In genomic region chr13:93226623-93227279, GRCh38 we compare ENCODE assay signal across 1 cellular context.
TF ChIP-seq lines count a peak whose summit lies in the region.

GPC6 (plus strand) TSS chr13:93226807.

TF ChIP-seq in HepG2, 621 proteins besides CTCF, POLR2A, EP300 and RAD21 (continued from another document and continues in another):
- TF ChIP-seq ZNF646 (CRISPR knock-in tag; IDR thresholded peaks at IDR 0.05) (no peak), GABPB1 (CRISPR knock-in tag; IDR thresholded peaks at IDR 0.05) (no peak; the same call in 1 of the 2 replicates), SIX4 (CRISPR knock-in tag; IDR thresholded peaks at IDR 0.05) (no peak), HBP1 (CRISPR knock-in tag; IDR thresholded peaks at IDR 0.05; ENCODE audit: low read depth) (0 out of 2 replicates have a peak, but pooled peaks have one; percentile 56), DR1 (CRISPR knock-in tag; IDR thresholded peaks at IDR 0.05) (0 out of 2 replicates have a peak, but pooled peaks have one; percentile 17), ZNF513 (CRISPR knock-in tag; conservative IDR thresholded peaks at IDR 0.05) (no peak), ZNF557 (CRISPR knock-in tag; IDR thresholded peaks at IDR 0.05) (no peak), ZNF292 (CRISPR knock-in tag; IDR thresholded peaks at IDR 0.05; ENCODE audit: borderline replicate concordance, low read depth) (0 out of 2 replicates have a peak, but pooled peaks have one; percentile 1), TFDP1 (CRISPR knock-in tag; IDR thresholded peaks at IDR 0.05; ENCODE audit: borderline replicate concordance) (peak; percentile 65; the same call in 1 of the 2 replicates), PLRG1 (conservative IDR thresholded peaks at IDR 0.05) (no peak), HMGA1 (CRISPR knock-in tag; conservative IDR thresholded peaks at IDR 0.05) (no peak), AFF4 (CRISPR knock-in tag; IDR thresholded peaks at IDR 0.05) (no peak), ETV5 (CRISPR knock-in tag; IDR thresholded peaks at IDR 0.05; ENCODE audit: borderline replicate concordance) (peak; percentile 22; the same call in 1 of the 2 replicates), MYPOP (CRISPR knock-in tag; IDR thresholded peaks at IDR 0.05) (peak; percentile 45; the same call in 1 of the 2 replicates), RNF219 (CRISPR knock-in tag; IDR thresholded peaks at IDR 0.05) (no peak), SMARCC2 (IDR thresholded peaks at IDR 0.05) (no peak), ZNF747 (CRISPR knock-in tag; IDR thresholded peaks at IDR 0.05; ENCODE audit: borderline replicate concordance) (no peak), ZMAT3 (CRISPR knock-in tag; conservative IDR thresholded peaks at IDR 0.05) (0 out of 2 replicates have a peak, but pooled peaks have one; percentile 14), GTF3A (CRISPR knock-in tag; conservative IDR thresholded peaks at IDR 0.05) (no peak), THAP8 (CRISPR knock-in tag; IDR thresholded peaks at IDR 0.05; ENCODE audit: borderline replicate concordance) (no peak), SALL1 (CRISPR knock-in tag; IDR thresholded peaks at IDR 0.05) (0 out of 2 replicates have a peak, but pooled peaks have one; percentile 55), SKI (IDR thresholded peaks at IDR 0.05; ENCODE audit: partially characterized antibody) (no peak), RARA (CRISPR knock-in tag; IDR thresholded peaks at IDR 0.05) (no peak), PITX1 (CRISPR knock-in tag; IDR thresholded peaks at IDR 0.05) (0 out of 2 replicates have a peak, but pooled peaks have one; percentile 32), ZBTB34 (CRISPR knock-in tag; IDR thresholded peaks at IDR 0.05) (0 out of 2 replicates have a peak, but pooled peaks have one; percentile 39), ZNF275 (CRISPR knock-in tag; IDR thresholded peaks at IDR 0.05; ENCODE audit: borderline replicate concordance) (no peak), ZNF143 (CRISPR knock-in tag; IDR thresholded peaks at IDR 0.05) (no peak), ZNF281 (CRISPR knock-in tag; IDR thresholded peaks at IDR 0.05; ENCODE audit: borderline replicate concordance) (0 out of 2 replicates have a peak, but pooled peaks have one; percentile 12)
